In the genomic region with DNA sequence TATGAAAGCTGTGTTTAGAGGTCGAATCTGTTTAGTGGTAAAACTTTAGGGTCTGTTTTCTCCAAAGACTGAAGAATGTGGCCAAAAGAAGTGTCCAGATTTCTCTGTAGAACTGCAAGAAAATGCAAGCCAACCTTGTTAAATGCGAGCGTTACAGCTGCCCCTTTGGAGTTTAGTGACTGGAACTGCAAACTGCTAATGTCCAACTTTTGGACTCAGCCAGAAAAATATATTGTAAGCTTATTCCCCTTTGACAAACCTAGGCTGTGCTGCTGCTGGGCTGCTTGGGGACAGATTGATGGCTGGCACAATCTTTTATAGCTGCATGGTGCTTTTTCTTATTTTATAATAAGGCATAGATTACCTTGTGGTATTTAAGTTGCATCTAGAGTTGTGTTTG, we compare ENCODE assay signal across 2 cellular contexts.
TF ChIP-seq lines count a peak whose summit lies in the region.

No MANE protein-coding gene starts in this region.

TF ChIP-seq in A549, 52 proteins besides CTCF, POLR2A, EP300 and RAD21:
- TF ChIP-seq NR3C1 (IDR thresholded peaks at IDR 0.05): no peak
- TF ChIP-seq, protein P1, sequence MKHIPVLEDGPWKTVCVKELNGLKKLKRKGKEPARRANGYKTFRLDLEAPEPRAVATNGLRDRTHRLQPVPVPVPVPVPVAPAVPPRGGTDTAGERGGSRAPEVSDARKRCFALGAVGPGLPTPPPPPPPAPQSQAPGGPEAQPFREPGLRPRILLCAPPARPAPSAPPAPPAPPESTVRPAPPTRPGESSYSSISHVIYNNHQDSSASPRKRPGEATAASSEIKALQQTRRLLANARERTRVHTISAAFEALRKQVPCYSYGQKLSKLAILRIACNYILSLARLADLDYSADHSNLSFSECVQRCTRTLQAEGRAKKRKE (CRISPR knock-in tag; IDR thresholded peaks at IDR 0.05; ENCODE audit: low read depth): no peak
- no peak for TF ChIP-seq JUNB (IDR thresholded peaks at IDR 0.05)
- no peak for TF ChIP-seq HEYL (CRISPR knock-in tag; IDR thresholded peaks at IDR 0.05)
- no peak for TF ChIP-seq ZNF302 (CRISPR knock-in tag; IDR thresholded peaks at IDR 0.05)
- no peak for TF ChIP-seq HDAC2 (IDR thresholded peaks at IDR 0.05)
- no peak for TF ChIP-seq ZFP36 (IDR thresholded peaks at IDR 0.05; ENCODE audit: borderline replicate concordance, partially characterized antibody)
- TF ChIP-seq BHLHE40 (IDR thresholded peaks at IDR 0.05; ENCODE audit: low read depth, low read length): no peak
- TF ChIP-seq, protein P2, sequence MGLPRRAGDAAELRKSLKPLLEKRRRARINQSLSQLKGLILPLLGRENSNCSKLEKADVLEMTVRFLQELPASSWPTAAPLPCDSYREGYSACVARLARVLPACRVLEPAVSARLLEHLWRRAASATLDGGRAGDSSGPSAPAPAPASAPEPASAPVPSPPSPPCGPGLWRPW (IDR thresholded peaks at IDR 0.05): no peak
- TF ChIP-seq GATA3 (IDR thresholded peaks at IDR 0.05; ENCODE audit: borderline replicate concordance): no peak
- no peak for TF ChIP-seq MAZ (IDR thresholded peaks at IDR 0.05; ENCODE audit: borderline replicate concordance, low read depth, low read length)
- no peak for TF ChIP-seq CHD4 (IDR thresholded peaks at IDR 0.05; ENCODE audit: borderline replicate concordance)
- TF ChIP-seq CBX2 (IDR thresholded peaks at IDR 0.05; ENCODE audit: borderline replicate concordance, low read depth): no peak
- no peak for TF ChIP-seq EHF (CRISPR knock-in tag; IDR thresholded peaks at IDR 0.05)

TF ChIP-seq in endothelial cell of umbilical vein, 7 proteins besides CTCF, POLR2A, EP300 and RAD21:
- TF ChIP-seq, protein P3, sequence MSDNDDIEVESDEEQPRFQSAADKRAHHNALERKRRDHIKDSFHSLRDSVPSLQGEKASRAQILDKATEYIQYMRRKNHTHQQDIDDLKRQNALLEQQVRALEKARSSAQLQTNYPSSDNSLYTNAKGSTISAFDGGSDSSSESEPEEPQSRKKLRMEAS (IDR thresholded peaks at IDR 0.05; ENCODE audit: insufficient read depth, insufficient read length): no peak
- TF ChIP-seq JUN (IDR thresholded peaks at IDR 0.05; ENCODE audit: borderline replicate concordance, insufficient read depth, insufficient read length, low read depth) (no peak), FOS (IDR thresholded peaks at IDR 0.05; ENCODE audit: borderline replicate concordance, insufficient read depth, low read length) (no peak)
